Comparison of ENCODE assay signal across 8 cellular contexts in the genomic region with DNA sequence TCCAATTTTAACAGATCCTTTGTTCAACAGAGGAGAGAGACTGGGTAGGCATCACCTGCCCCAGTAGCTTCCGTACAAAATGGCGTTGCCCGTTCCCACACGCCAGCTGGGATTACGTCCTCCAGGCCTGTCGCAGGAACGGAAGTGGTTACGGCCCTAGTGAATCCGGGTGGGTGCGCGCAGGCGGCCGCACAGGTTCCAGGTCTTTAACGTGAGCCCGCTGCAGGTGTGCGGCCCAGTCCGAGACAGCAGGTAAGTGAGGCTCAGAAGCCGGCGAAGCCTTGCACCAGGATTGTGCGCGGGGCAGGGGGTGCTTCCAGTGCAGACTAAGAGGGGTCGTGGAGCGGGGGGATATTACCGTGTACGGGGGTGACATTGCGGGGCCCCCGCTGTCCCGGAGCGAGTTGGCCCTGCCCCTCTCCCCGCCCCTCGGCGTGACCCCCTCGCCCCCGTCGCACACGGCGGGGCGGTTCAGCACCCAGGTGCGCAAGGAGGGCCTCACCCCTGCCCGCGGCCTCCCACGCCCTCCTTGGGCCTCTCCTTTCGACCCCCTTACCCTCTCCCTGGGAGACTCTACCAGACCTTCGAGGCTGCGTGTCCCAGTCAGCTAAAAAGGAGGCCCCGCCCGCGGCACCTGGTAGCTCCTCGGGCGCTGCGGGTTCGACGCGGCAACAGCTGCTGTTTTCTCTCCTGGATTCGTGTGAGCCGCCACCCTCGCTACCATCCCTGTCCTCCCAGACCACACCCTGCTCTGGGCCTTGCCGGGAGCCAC. TPM values are rescaled to one million over a fixed set of nuclear protein-coding genes. Genes with fewer than 3 reads are reported as not detected.
DNase-seq lines count a peak whose midpoint lies in the region; ATAC-seq and TF ChIP-seq lines count a peak whose summit lies in the region.

A gene with protein sequence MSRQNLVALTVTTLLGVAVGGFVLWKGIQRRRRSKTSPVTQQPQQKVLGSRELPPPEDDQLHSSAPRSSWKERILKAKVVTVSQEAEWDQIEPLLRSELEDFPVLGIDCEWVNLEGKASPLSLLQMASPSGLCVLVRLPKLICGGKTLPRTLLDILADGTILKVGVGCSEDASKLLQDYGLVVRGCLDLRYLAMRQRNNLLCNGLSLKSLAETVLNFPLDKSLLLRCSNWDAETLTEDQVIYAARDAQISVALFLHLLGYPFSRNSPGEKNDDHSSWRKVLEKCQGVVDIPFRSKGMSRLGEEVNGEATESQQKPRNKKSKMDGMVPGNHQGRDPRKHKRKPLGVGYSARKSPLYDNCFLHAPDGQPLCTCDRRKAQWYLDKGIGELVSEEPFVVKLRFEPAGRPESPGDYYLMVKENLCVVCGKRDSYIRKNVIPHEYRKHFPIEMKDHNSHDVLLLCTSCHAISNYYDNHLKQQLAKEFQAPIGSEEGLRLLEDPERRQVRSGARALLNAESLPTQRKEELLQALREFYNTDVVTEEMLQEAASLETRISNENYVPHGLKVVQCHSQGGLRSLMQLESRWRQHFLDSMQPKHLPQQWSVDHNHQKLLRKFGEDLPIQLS (plus strand): TSS at position 159 of the 772 bp plus-strand sequence. CDS start 17,973 bp downstream, outside the sequence.

- H3K9ac ChIP-seq in colonic mucosa (ENCODE audit: low read depth in 2 of 2, low read length in 2 of 2): peak within 1 kb of the TSS; percentile 81 to 88

- H3K27ac ChIP-seq in A673 (ENCODE audit: low read depth, low read length, poor library complexity, severe bottlenecking) (peak within 1 kb of the TSS; percentile 70), colonic mucosa (peak within 1 kb of the TSS; percentile 82)

- H3K36me3 ChIP-seq in A673 (ENCODE audit: insufficient read depth, low read length, poor library complexity, severe bottlenecking): no peaks in the 10 kb centered on the region
- no peaks in the 10 kb centered on the region for H3K36me3 ChIP-seq in colonic mucosa

- intact Hi-C loops in A673 (cut with micrococcal nuclease; ENCODE audit: unreplicated experiment): no loop called here
- intact Hi-C loops in colonic mucosa (cut with DNase I): no loop called here

- DNase-seq in A673 (ENCODE audit: low spot score): peak; percentile 89
- DNase-seq in NCI-H2227 treated with DMSO at 0.1 percent for 48 hours (lab: John Stamatoyannopoulos, UW): peak; percentile 87
- peak; percentile 62 to 67 for DNase-seq in activated CD4-positive, alpha-beta T cell treated with anti-CD3 and anti-CD28 coated beads for 4 hours
- DNase-seq in colonic mucosa: peak; percentile 91
- DNase-seq in kidney glomerular epithelial cell (lab: John Stamatoyannopoulos, UW): peak; percentile 86
- peak; percentile 20 to 42 for DNase-seq in stimulated activated CD4-positive, alpha-beta T cell treated with anti-CD3 and anti-CD28 coated beads, Interleukin-1b, Interleukin-23, amount 100 ng/mL, for 1 hour (ENCODE audit: low read depth in 2 of 2)

- ATAC-seq in GM18870 (IDR thresholded peaks at IDR 0.05; ENCODE audit: unreplicated experiment): peak; percentile 70
- peak; percentile 86 for ATAC-seq in HG03139 (IDR thresholded peaks at IDR 0.05; ENCODE audit: unreplicated experiment)

- no peak for TF ChIP-seq CTCF in A673 (conservative IDR thresholded peaks at IDR 0.05; ENCODE audit: low read depth, low read length)
- TF ChIP-seq CTCF in colonic mucosa (IDR thresholded peaks at IDR 0.05): no peak

- no peaks in the 10 kb centered on the region for H3K9me3 ChIP-seq in A673 (ENCODE audit: low read depth, low read length, poor library complexity, severe bottlenecking)
- no peaks in the 10 kb centered on the region for H3K9me3 ChIP-seq in colonic mucosa

- H3K4me1 ChIP-seq in A673 (ENCODE audit: insufficient read depth, low read length, poor library complexity, severe bottlenecking) (peaks cover 21% of the 10 kb centered on the region), colonic mucosa (no peaks in the 10 kb centered on the region)

- CTCF ChIA-PET in A673 (lab: Charles Lee): interaction anchor here (0.5 kb wide), 1 partner anchor 24 kb away, joined by 4 read pairs; no protein-coding TSS in a partner anchor

- BruUV-seq in A673 (replicated peaks; lab: Mats Ljungman, UMichigan): no TSS peak

- H3K27me3 ChIP-seq in A673 (replicated peaks; ENCODE audit: insufficient read depth, low read depth, low read length, poor library complexity): peaks cover 43% of the 10 kb centered on the region
- H3K27me3 ChIP-seq in colonic mucosa: no peaks in the 10 kb centered on the region

- H3K4me3 ChIP-seq in A673 (ENCODE audit: low read depth, low read length, poor library complexity, severe bottlenecking) (peak within 1 kb of the TSS; percentile 82), colonic mucosa (peak within 1 kb of the TSS; percentile 77)

- POLR2A ChIA-PET in A673 (lab: Charles Lee; ENCODE audit: low non-redundant PET): no interaction called here

RNA-seq across cellular contexts. Expression of the gene that starts here (rescaled TPM):
- total RNA-seq in A673 (2021) (8.1 and 10.7 TPM in 2 replicates), colonic mucosa (10 to 100 TPM; 21.9 to 24.2 TPM)

Comparison
In these comparisons a context has a peak if more than half of its experiments do, and no peak if none do; other contexts are left out.
1. Peak in every context shown above with its lines: DNase-seq, ATAC-seq, H3K4me3 ChIP-seq and H3K27ac ChIP-seq.
2. DNase-seq: peak in every context shown above with its lines; median percentile 91 in colonic mucosa; 89 in A673; 87 in NCI-H2227 treated with DMSO at 0.1 percent for 48 hours; 86 in kidney glomerular epithelial cell; 64 in activated CD4-positive, alpha-beta T cell treated with anti-CD3 and anti-CD28 coated beads for 4 hours; 31 in stimulated activated CD4-positive, alpha-beta T cell treated with anti-CD3 and anti-CD28 coated beads, Interleukin-1b, Interleukin-23, amount 100 ng/mL, for 1 hour.